Comparison of ENCODE assay signal across 1 cellular context in genomic region chr19:48120505-48120904, GRCh38.
TF ChIP-seq lines count a peak whose summit lies in the region.

No MANE protein-coding gene starts in this region.

TF ChIP-seq in GM12878, 131 proteins besides CTCF, POLR2A, EP300 and RAD21:
- peak; percentile 22 for TF ChIP-seq BCL3 (IDR thresholded peaks at IDR 0.05; ENCODE audit: borderline replicate concordance, insufficient read depth, low read depth, low read length, poor library complexity, severe bottlenecking)
- TF ChIP-seq, protein P1, sequence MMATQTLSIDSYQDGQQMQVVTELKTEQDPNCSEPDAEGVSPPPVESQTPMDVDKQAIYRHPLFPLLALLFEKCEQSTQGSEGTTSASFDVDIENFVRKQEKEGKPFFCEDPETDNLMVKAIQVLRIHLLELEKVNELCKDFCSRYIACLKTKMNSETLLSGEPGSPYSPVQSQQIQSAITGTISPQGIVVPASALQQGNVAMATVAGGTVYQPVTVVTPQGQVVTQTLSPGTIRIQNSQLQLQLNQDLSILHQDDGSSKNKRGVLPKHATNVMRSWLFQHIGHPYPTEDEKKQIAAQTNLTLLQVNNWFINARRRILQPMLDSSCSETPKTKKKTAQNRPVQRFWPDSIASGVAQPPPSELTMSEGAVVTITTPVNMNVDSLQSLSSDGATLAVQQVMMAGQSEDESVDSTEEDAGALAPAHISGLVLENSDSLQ (IDR thresholded peaks at IDR 0.05): no peak
- no peak for TF ChIP-seq POLR2AphosphoS5 (IDR thresholded peaks at IDR 0.05; ENCODE audit: low read length)
- no peak for TF ChIP-seq NR2C1 (IDR thresholded peaks at IDR 0.05)
- no peak for TF ChIP-seq ATF7 (IDR thresholded peaks at IDR 0.05; ENCODE audit: low read depth)
